24 cellular contexts compared by ENCODE assay signal in genomic region chr12:111166779-111167540, GRCh38.
DNase-seq lines count a peak whose midpoint lies in the region; ATAC-seq and TF ChIP-seq lines count a peak whose summit lies in the region.
"Had no signal": no experiment of that assay in that cellular context is flagged by ENCODE, and none has a peak within 500 bp of the region (broad histone marks: within the 10 kb centered on the region; RNA-seq: fewer than 3 reads in every experiment).

No MANE protein-coding gene starts in this region.

- no peak for TF ChIP-seq POLR2A in sigmoid colon (IDR thresholded peaks at IDR 0.05)

- no peaks in the 10 kb centered on the region for H3K9me3 Mint-ChIP-seq in effector memory CD8-positive, alpha-beta T cell
- H3K9me3 Mint-ChIP-seq: activated naive CD8-positive, alpha-beta T cell treated with anti-CD3 and anti-CD28 coated beads for 36 hours; CD8-positive, alpha-beta memory T cell; stimulated activated naive CD8-positive, alpha-beta T cell treated with anti-CD3 and anti-CD28 coated beads, Interleukin-15, amount 100 ng/mL, for 72 hours had no signal

- H3K27ac Mint-ChIP-seq in effector memory CD8-positive, alpha-beta T cell = no peak overlapping the region
- H3K27ac Mint-ChIP-seq: activated naive CD8-positive, alpha-beta T cell treated with anti-CD3 and anti-CD28 coated beads for 36 hours; CD8-positive, alpha-beta memory T cell; stimulated activated naive CD8-positive, alpha-beta T cell treated with anti-CD3 and anti-CD28 coated beads, Interleukin-15, amount 100 ng/mL, for 72 hours had no signal

- H3K27me3 ChIP-seq in right cardiac atrium (ENCODE audit: control insufficient read depth, insufficient read depth) = no peaks in the 10 kb centered on the region
- no peaks in the 10 kb centered on the region for H3K27me3 ChIP-seq in sigmoid colon
- H3K27me3 ChIP-seq: brain microvascular endothelial cell had no signal

- H3K4me3 Mint-ChIP-seq in effector memory CD8-positive, alpha-beta T cell = no peak overlapping the region
- H3K4me3 Mint-ChIP-seq: activated naive CD8-positive, alpha-beta T cell treated with anti-CD3 and anti-CD28 coated beads for 36 hours; CD8-positive, alpha-beta memory T cell; naive B cell; stimulated activated naive CD8-positive, alpha-beta T cell treated with anti-CD3 and anti-CD28 coated beads, Interleukin-15, amount 100 ng/mL, for 72 hours had no signal

- no peak for TF ChIP-seq CTCF in sigmoid colon (IDR thresholded peaks at IDR 0.05)

- H3K4me1 Mint-ChIP-seq in effector memory CD8-positive, alpha-beta T cell (ENCODE audit: low read depth in 2 of 2) = peaks cover 0 to 5% of the 10 kb centered on the region in 2 donors
- H3K4me1 Mint-ChIP-seq: activated naive CD8-positive, alpha-beta T cell treated with anti-CD3 and anti-CD28 coated beads for 36 hours had no signal

- no peak overlapping the region for H3K27ac ChIP-seq in right cardiac atrium (ENCODE audit: low read length)
- no peak overlapping the region for H3K27ac ChIP-seq in sigmoid colon
- H3K27ac ChIP-seq: brain microvascular endothelial cell, hepatocyte, KMS-11, RWPE1, skin epidermis had no signal

- peak; percentile 53 to 56 for ATAC-seq in right cardiac atrium
- no peak for ATAC-seq in effector memory CD8-positive, alpha-beta T cell (replicated peaks)
- no peak for ATAC-seq in GM18870 (IDR thresholded peaks at IDR 0.05; ENCODE audit: unreplicated experiment)
- ATAC-seq: stimulated activated naive CD8-positive, alpha-beta T cell treated with anti-CD3 and anti-CD28 coated beads, Interleukin-15, amount 100 ng/mL, for 72 hours had no signal

- intact Hi-C loops in right cardiac atrium (cut with DNase I) (no loop called here), sigmoid colon (cut with DNase I) (no loop called here)

- no peak for TF ChIP-seq EP300 in sigmoid colon (IDR thresholded peaks at IDR 0.05)

- 52% methylated on average over 22 of the region's 22 CpGs for WGBS in right cardiac atrium
- WGBS in sigmoid colon, 2 donors = 72 to 83% methylated on average over 22 of the region's 22 CpGs

- no peak overlapping the region for H3K4me3 ChIP-seq in right cardiac atrium (ENCODE audit: low read length)
- no peak overlapping the region for H3K4me3 ChIP-seq in sigmoid colon
- H3K4me3 ChIP-seq: hepatocyte, skin epidermis had no signal

- H3K36me3 Mint-ChIP-seq in effector memory CD8-positive, alpha-beta T cell (ENCODE audit: insufficient read depth) = no peaks in the 10 kb centered on the region
- H3K36me3 Mint-ChIP-seq: activated naive CD8-positive, alpha-beta T cell treated with anti-CD3 and anti-CD28 coated beads for 36 hours; CD8-positive, alpha-beta memory T cell; naive B cell had no signal

- H3K4me1 ChIP-seq in right cardiac atrium (ENCODE audit: control insufficient read depth, insufficient read depth, low read length) (no peaks in the 10 kb centered on the region), sigmoid colon (peaks cover 0 to 9% (median 0%) of the 10 kb centered on the region in 4 donors)

- peaks cover 37 to 68% of the 10 kb centered on the region in 2 donors for H3K27me3 Mint-ChIP-seq in effector memory CD8-positive, alpha-beta T cell
- H3K27me3 Mint-ChIP-seq: stimulated activated naive CD8-positive, alpha-beta T cell treated with anti-CD3 and anti-CD28 coated beads, Interleukin-15, amount 100 ng/mL, for 72 hours had no signal

- DNase-seq in NCI-H1105 (lab: John Stamatoyannopoulos, UW) = peak; percentile 20
- DNase-seq in astrocyte of the hippocampus (ENCODE audit: low read depth, low spot score) = peak; percentile 11
- DNase-seq in right cardiac atrium = peak; percentile 62 to 83 (median 79)
- DNase-seq in sigmoid colon = peak; percentile 85
- no peak for DNase-seq in ACHN
- DNase-seq in effector memory CD8-positive, alpha-beta T cell = no peak
- DNase-seq: activated CD4-positive, alpha-beta T cell treated with anti-CD3 and anti-CD28 coated beads for 1 hour; activated naive CD8-positive, alpha-beta T cell treated with anti-CD3 and anti-CD28 coated beads for 36 hours; brain microvascular endothelial cell; CD8-positive, alpha-beta memory T cell; cortex of kidney; DND-41; H7; naive B cell; NCI-H2029 treated with DMSO at 0.1 percent for 48 hours; NCI-H524 treated with DMSO at 0.1 percent for 48 hours; stimulated activated naive CD8-positive, alpha-beta T cell treated with anti-CD3 and anti-CD28 coated beads, Interleukin-15, amount 100 ng/mL, for 72 hours; SW 1271; trophoblast cell had no signal

- H3K36me3 ChIP-seq in sigmoid colon = no peaks in the 10 kb centered on the region
- H3K36me3 ChIP-seq: brain microvascular endothelial cell had no signal

- no peaks in the 10 kb centered on the region for H3K9me3 ChIP-seq in right cardiac atrium (ENCODE audit: control insufficient read depth, low read length)
- no peaks in the 10 kb centered on the region for H3K9me3 ChIP-seq in sigmoid colon

- in situ Hi-C loops in ACHN (cut with HindIII; ENCODE audit: low pct_ligation_motif_present, low pct_unique_long_range_greater_than_20kb, low sequenced_read_pairs) = no loop called here

Comparison
In these comparisons a context has a peak if more than half of its experiments do, and no peak if none do; other contexts are left out.
1. DNase-seq: peak in NCI-H1105 (single experiment), astrocyte of the hippocampus (single experiment), right cardiac atrium (3 of 3) and sigmoid colon (single experiment); none in ACHN (single experiment) and effector memory CD8-positive, alpha-beta T cell (0 of 3).
2. ATAC-seq: peak in right cardiac atrium (2 of 2); none in effector memory CD8-positive, alpha-beta T cell (single experiment) and GM18870 (single experiment).